6 cellular contexts compared by ENCODE assay signal in the genomic region with DNA sequence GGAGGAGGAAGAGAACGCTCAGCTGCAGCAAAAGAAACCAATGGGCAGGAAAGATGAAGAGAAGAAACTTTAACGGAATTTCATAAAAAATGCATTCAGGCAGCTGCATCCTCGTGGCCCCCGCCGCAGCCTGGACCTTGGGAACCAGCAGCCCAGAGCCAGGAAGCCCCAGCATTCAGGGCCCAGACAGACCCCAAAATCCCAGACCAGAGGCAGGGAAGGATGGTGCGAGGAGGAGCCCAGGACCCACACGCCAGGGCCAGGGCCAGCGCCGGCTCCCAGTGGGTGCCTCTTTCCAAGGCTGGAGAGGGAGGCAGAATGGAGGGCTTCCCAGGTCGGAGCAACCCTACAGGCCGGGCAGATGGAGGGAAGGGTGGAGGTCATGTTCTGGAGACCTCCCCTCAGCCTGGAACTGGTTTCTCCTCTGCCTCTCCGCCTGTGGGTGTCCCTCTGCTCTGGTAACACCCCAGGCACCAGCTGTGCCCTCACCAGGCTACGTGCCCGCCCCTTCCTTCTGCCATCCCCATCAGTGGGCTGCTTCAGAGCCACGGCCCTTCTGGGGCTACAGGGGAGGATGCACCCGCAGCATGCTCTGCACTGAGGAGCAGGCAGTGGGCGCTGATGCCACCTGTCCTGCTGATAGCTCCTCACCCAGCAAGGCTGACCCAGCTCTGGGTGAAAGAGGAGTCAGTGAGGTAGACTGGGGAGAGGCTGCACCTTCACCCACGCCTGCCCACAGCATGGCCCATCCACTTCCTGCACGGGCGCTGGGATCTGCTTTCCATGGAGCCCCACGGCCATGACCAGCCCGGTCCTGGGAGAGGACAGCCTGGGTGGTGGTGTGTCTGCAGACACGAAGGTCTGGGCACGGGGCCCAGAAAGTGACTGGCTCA. TPM values are rescaled to one million over a fixed set of nuclear protein-coding genes. Genes with fewer than 3 reads are reported as not detected.
DNase-seq lines count a peak whose midpoint lies in the region; ATAC-seq lines count a peak whose summit lies in the region.

No MANE protein-coding gene starts in this region.

- H3K27ac ChIP-seq in angular gyrus (ENCODE audit: low read depth, low read length) (peak overlapping the region; percentile 62), muscle layer of colon (ENCODE audit: low read depth, low read length) (no peak overlapping the region)

- H3K9ac ChIP-seq in muscle layer of colon (ENCODE audit: low read length): no peak overlapping the region

- peaks cover 26% of the 10 kb centered on the region for H3K4me1 ChIP-seq in muscle layer of colon (ENCODE audit: insufficient read depth, low read length)

- no peaks in the 10 kb centered on the region for H3K9me3 ChIP-seq in muscle layer of colon (ENCODE audit: low read length)

- no peak for DNase-seq in Jurkat, Clone E6-1 (ENCODE audit: low read depth, low spot score)
- no peak for DNase-seq in NK-92 (lab: John Stamatoyannopoulos, UW; ENCODE audit: unreplicated experiment)
- DNase-seq in NCI-H748 treated with DMSO at 0.1 percent for 48 hours (lab: John Stamatoyannopoulos, UW): no peak

- H3K36me3 ChIP-seq in muscle layer of colon (ENCODE audit: insufficient read depth, low read length): peaks cover 3% of the 10 kb centered on the region

- H3K27me3 ChIP-seq in muscle layer of colon (ENCODE audit: control insufficient read depth in 1 of 2, insufficient read depth in 2 of 2, low read length in 2 of 2): no peaks in the 10 kb centered on the region

- no peak for ATAC-seq in HG03520 (IDR thresholded peaks at IDR 0.05; ENCODE audit: unreplicated experiment)

- peak overlapping the region; percentile 81 for H3K4me3 ChIP-seq in Jurkat, Clone E6-1 (ENCODE audit: low read length)
- H3K4me3 ChIP-seq in muscle layer of colon (ENCODE audit: low read depth in 1 of 2, low read length in 2 of 2): peak overlapping the region; percentile 67 to 83

RNA-seq across cellular contexts. Expression of gene MIF4GD, which starts 1.2 kb away (rescaled TPM):
- 75.8 TPM for polyA plus RNA-seq in Jurkat, Clone E6-1 (2012; ENCODE audit: insufficient read depth, insufficient read length)

RNA-seq across cellular contexts. Expression of gene MRPS7, which starts 10.5 kb away (rescaled TPM):
- polyA plus RNA-seq in Jurkat, Clone E6-1 (2012; ENCODE audit: insufficient read depth, insufficient read length): 157 TPM

RNA-seq across cellular contexts. Expression of gene GGA3, which starts 10.8 kb away (rescaled TPM):
- 50.1 TPM for polyA plus RNA-seq in Jurkat, Clone E6-1 (2012; ENCODE audit: insufficient read depth, insufficient read length)

RNA-seq across cellular contexts. Expression of gene SLC25A19, which starts 17.0 kb away (rescaled TPM):
- polyA plus RNA-seq in Jurkat, Clone E6-1 (2012; ENCODE audit: insufficient read depth, insufficient read length): 68.9 TPM
